In genomic region chr17:59845595-59846390, GRCh38 we compare ENCODE assay signal across 8 cellular contexts. TPM values are rescaled to one million over a fixed set of nuclear protein-coding genes. Genes with fewer than 3 reads are reported as not detected.
DNase-seq lines count a peak whose midpoint lies in the region; ATAC-seq and TF ChIP-seq lines count a peak whose summit lies in the region.

No MANE protein-coding gene starts in this region.

- H3K4me1 ChIP-seq in HUES48 (ENCODE audit: control insufficient read depth, insufficient read depth, low read length) (peaks cover 25% of the 10 kb centered on the region), Panc1 (ENCODE audit: control insufficient read depth, insufficient read depth, low read length) (peaks cover 54% of the 10 kb centered on the region), body of pancreas (peaks cover 87% of the 10 kb centered on the region), subcutaneous abdominal adipose tissue (ENCODE audit: control insufficient read depth in 5 of 5, insufficient read depth in 5 of 5, low read length in 5 of 5) (peaks cover 11 to 51% (median 44%) of the 10 kb centered on the region in 5 donors)

- CTCF ChIA-PET in Panc1 (lab: Charles Lee) = interaction anchor here (0.7 to 1.6 kb wide), 3 partner anchors 13 to 98 kb away, joined by 4 to 7 read pairs (median 5); no protein-coding TSS in a partner anchor

- 7 to 8% methylated on average over 3 of the region's 3 CpGs for WGBS in body of pancreas, 2 donors

- in situ Hi-C loops in Caki2 (cut with HindIII; ENCODE audit: low pct_unique_long_range_greater_than_20kb, low sequenced_read_pairs) (no loop called here), Panc1 (cut with HindIII; ENCODE audit: low pct_unique_long_range_greater_than_20kb, low sequenced_read_pairs) (no loop called here)

- TSS peak; percentile 62 for BruUV-seq in Panc1 (replicated peaks; lab: Mats Ljungman, UMichigan)

- intact Hi-C loops in Panc1 (cut with micrococcal nuclease; ENCODE audit: unreplicated experiment) = loop anchor here (1.0 to 5.0 kb wide), 3 partner anchors 8 to 143 kb away; no protein-coding TSS in a partner anchor
- intact Hi-C loops in body of pancreas (cut with DNase I) = no loop called here

- H3K27ac ChIP-seq in HUES48 (ENCODE audit: low read depth, low read length) (peak overlapping the region; percentile 89), Panc1 (ENCODE audit: low read length) (peak overlapping the region; percentile 100), body of pancreas (peak overlapping the region; percentile 95 to 100 (median 96)), subcutaneous abdominal adipose tissue (ENCODE audit: low read depth, low read length) (peak overlapping the region; percentile 95)

- POLR2A ChIA-PET in Panc1 (lab: Charles Lee) = interaction anchor here (0.6 to 2.3 kb wide), 8 partner anchors 9 to 139 kb away, joined by 3 to 10 read pairs (median 6); partner anchors contain the start of gene PTRH2

- H3K9ac ChIP-seq in HUES48 (ENCODE audit: low read depth, low read length) (0 out of 2 replicates have a peak overlapping the region, but pooled peaks have one; percentile 26), subcutaneous abdominal adipose tissue (ENCODE audit: low read length in 5 of 5) (peak overlapping the region in 3 of 5 donors; percentile 3 to 68 (median 57))

- H3K9me3 ChIP-seq in HUES48 (ENCODE audit: control insufficient read depth, insufficient read depth, low read length) (no peaks in the 10 kb centered on the region), Panc1 (ENCODE audit: control insufficient read depth, insufficient read depth, low read depth, low read length) (no peaks in the 10 kb centered on the region), body of pancreas (no peaks in the 10 kb centered on the region), subcutaneous abdominal adipose tissue (ENCODE audit: control insufficient read depth in 5 of 5, low read length in 5 of 5) (no peaks in the 10 kb centered on the region)

- TF ChIP-seq CTCF in Panc1 (IDR thresholded peaks at IDR 0.05) = no peak
- peak in 2 of 7 experiments; percentile 6 to 13 for TF ChIP-seq CTCF in body of pancreas (IDR thresholded peaks at IDR 0.05)

- TF ChIP-seq POLR2A in body of pancreas (IDR thresholded peaks at IDR 0.05) = peak in 2 of 3 donors; percentile 42 to 43

- ATAC-seq in Panc1 = peak; percentile 22
- ATAC-seq in body of pancreas = peak; percentile 30
- ATAC-seq in left lobe of liver = peak; percentile 54
- no peak for ATAC-seq in GM18867 (IDR thresholded peaks at IDR 0.05; ENCODE audit: unreplicated experiment)

- peak; percentile 95 for DNase-seq in Caki2 (ENCODE audit: low read depth)
- peak; percentile 88 for DNase-seq in Panc1 (ENCODE audit: low read depth, low spot score)
- peak; percentile 62 to 80 (median 68) for DNase-seq in body of pancreas
- peak; percentile 77 for DNase-seq in left lobe of liver (ENCODE audit: low spot score)
- DNase-seq in GM19238 (ENCODE audit: insufficient read length, low spot score) = no peak

- no peaks in the 10 kb centered on the region for H3K27me3 ChIP-seq in HUES48 (ENCODE audit: control insufficient read depth, insufficient read depth, low read length)
- no peaks in the 10 kb centered on the region for H3K27me3 ChIP-seq in Panc1 (ENCODE audit: control insufficient read depth, insufficient read depth, low read length)
- no peaks in the 10 kb centered on the region for H3K27me3 ChIP-seq in body of pancreas
- no peaks in the 10 kb centered on the region for H3K27me3 ChIP-seq in subcutaneous abdominal adipose tissue (ENCODE audit: control insufficient read depth in 5 of 5, insufficient read depth in 4 of 5, low read length in 5 of 5)

- H3K36me3 ChIP-seq in HUES48 (ENCODE audit: control insufficient read depth, insufficient read depth, low read length) = peaks cover 14% of the 10 kb centered on the region
- H3K36me3 ChIP-seq in Panc1 (ENCODE audit: control insufficient read depth, insufficient read depth, low read length) = peaks cover 5% of the 10 kb centered on the region
- H3K36me3 ChIP-seq in body of pancreas (replicated peaks in 1 of 2; ENCODE audit: insufficient read depth in 1 of 2, low read depth in 2 of 2) = no peaks in the 10 kb centered on the region
- H3K36me3 ChIP-seq in subcutaneous abdominal adipose tissue (ENCODE audit: control insufficient read depth in 5 of 5, insufficient read depth in 5 of 5, low read length in 5 of 5) = peaks cover 0 to 4% (median 0%) of the 10 kb centered on the region in 5 donors

- no peak overlapping the region for H3K4me3 ChIP-seq in HUES48 (ENCODE audit: low read depth, low read length)
- H3K4me3 ChIP-seq in Panc1 (ENCODE audit: low read depth in 2 of 2, low read length in 2 of 2) = 0 out of 4 replicates have a peak overlapping the region, but pooled peaks of 1 of the 2 experiments have one; percentile 3
- H3K4me3 ChIP-seq in body of pancreas = no peak overlapping the region
- H3K4me3 ChIP-seq in subcutaneous abdominal adipose tissue (ENCODE audit: low read depth in 1 of 5, low read length in 5 of 5) = peak overlapping the region in 2 of 5 donors; percentile 13 to 36

RNA-seq across cellular contexts. Expression of gene TUBD1, which starts 47.0 kb away (rescaled TPM):
- 18.1 and 34.0 TPM in 2 replicates for total RNA-seq in Caki2 (2014; rRNA removed; shearing (Covaris generic); ENCODE audit: low replicate concordance)
- total RNA-seq in Panc1 (2021; ENCODE audit: unreplicated experiment) = 12.5 TPM
- 8.6 TPM for polyA plus RNA-seq in Panc1 (2012; ENCODE audit: insufficient read length)
- 1 to 10 TPM; 6.9 to 7.5 TPM for total RNA-seq in body of pancreas
- total RNA-seq in left lobe of liver = 6.2 TPM

RNA-seq across cellular contexts. Expression of gene RPS6KB1, which starts 47.1 kb away (rescaled TPM):
- 4.2 and 18.9 TPM in 2 replicates for total RNA-seq in Caki2 (2014; rRNA removed; shearing (Covaris generic); ENCODE audit: low replicate concordance)
- total RNA-seq in Panc1 (2021; ENCODE audit: unreplicated experiment) = 34.6 TPM
- polyA plus RNA-seq in Panc1 (2012; ENCODE audit: insufficient read length) = 28.0 TPM
- total RNA-seq in body of pancreas = 10 to 100 TPM; 30.6 to 55.0 TPM
- 16.4 TPM for total RNA-seq in left lobe of liver
